Comparison of ENCODE assay signal across 9 cellular contexts in the genomic region with DNA sequence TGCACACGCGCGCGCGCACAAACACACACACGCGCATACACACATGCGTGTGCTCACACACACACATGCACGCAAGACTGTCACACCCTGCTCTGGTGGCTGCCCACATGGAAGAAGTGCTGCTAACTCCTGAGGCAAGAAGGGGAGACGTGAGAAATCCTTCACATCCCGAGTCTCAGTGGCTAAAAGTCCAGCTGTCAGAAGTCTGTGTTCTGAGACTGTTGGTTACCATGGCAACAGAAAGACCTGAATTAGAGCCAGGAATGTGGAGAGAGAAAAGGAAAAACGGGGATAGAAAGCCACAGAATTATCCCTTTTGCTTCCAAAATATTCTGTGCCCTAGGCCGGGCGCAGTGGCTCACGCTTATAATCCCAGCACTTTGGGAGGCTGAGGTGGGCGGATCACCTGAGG.
DNase-seq lines count a peak whose midpoint lies in the region; ATAC-seq and TF ChIP-seq lines count a peak whose summit lies in the region.
"Had no signal": no experiment of that assay in that cellular context is flagged by ENCODE, and none has a peak within 500 bp of the region (broad histone marks: within the 10 kb centered on the region; RNA-seq: fewer than 3 reads in every experiment).

No MANE protein-coding gene starts in this region.

- no peaks in the 10 kb centered on the region for H3K36me3 ChIP-seq in esophagus squamous epithelium
- H3K36me3 ChIP-seq in muscle layer of colon (ENCODE audit: insufficient read depth, low read length): no peaks in the 10 kb centered on the region
- H3K36me3 ChIP-seq in upper lobe of right lung: no peaks in the 10 kb centered on the region

- H3K9me3 ChIP-seq in esophagus squamous epithelium (no peaks in the 10 kb centered on the region), muscle layer of colon (ENCODE audit: low read length) (no peaks in the 10 kb centered on the region), upper lobe of right lung (no peaks in the 10 kb centered on the region)

- no peaks in the 10 kb centered on the region for H3K27me3 ChIP-seq in esophagus squamous epithelium
- no peaks in the 10 kb centered on the region for H3K27me3 ChIP-seq in muscle layer of colon (ENCODE audit: control insufficient read depth in 1 of 2, insufficient read depth in 2 of 2, low read length in 2 of 2)
- no peaks in the 10 kb centered on the region for H3K27me3 ChIP-seq in upper lobe of right lung

- H3K9ac ChIP-seq in muscle layer of colon (ENCODE audit: low read length): no peak overlapping the region

- intact Hi-C loops in esophagus squamous epithelium (cut with DNase I) (no loop called here), upper lobe of right lung (cut with DNase I) (no loop called here)

- DNase-seq in NCI-H748 (lab: John Stamatoyannopoulos, UW; ENCODE audit: unreplicated experiment): peak; percentile 2
- no peak for DNase-seq in NCI-H748 treated with DMSO at 0.1 percent for 48 hours (lab: John Stamatoyannopoulos, UW)
- no peak for DNase-seq in esophagus squamous epithelium (lab: John Stamatoyannopoulos, UW)
- DNase-seq in upper lobe of right lung: no peak
- no peak for DNase-seq in DMS153 treated with DMSO at 0.1 percent for 48 hours (lab: John Stamatoyannopoulos, UW; ENCODE audit: unreplicated experiment)
- DNase-seq in 8988T: no peak

- peaks cover 5 to 62% (median 34%) of the 10 kb centered on the region in 3 donors for H3K4me1 ChIP-seq in esophagus squamous epithelium
- H3K4me1 ChIP-seq in muscle layer of colon (ENCODE audit: insufficient read depth, low read length): peaks cover 13% of the 10 kb centered on the region
- peaks cover 8% of the 10 kb centered on the region for H3K4me1 ChIP-seq in upper lobe of right lung

- no peak for TF ChIP-seq POLR2A in esophagus squamous epithelium (IDR thresholded peaks at IDR 0.05)

- TF ChIP-seq CTCF in esophagus squamous epithelium (IDR thresholded peaks at IDR 0.05): no peak
- TF ChIP-seq CTCF in upper lobe of right lung (IDR thresholded peaks at IDR 0.05): no peak

- H3K4me3 ChIP-seq in esophagus squamous epithelium: no peak overlapping the region
- H3K4me3 ChIP-seq in muscle layer of colon (ENCODE audit: low read depth in 1 of 2, low read length in 2 of 2): no peak overlapping the region
- no peak overlapping the region for H3K4me3 ChIP-seq in upper lobe of right lung

- 56 to 66% methylated on average over 12 to 13 of the region's 16 CpGs for WGBS in esophagus squamous epithelium, 2 donors

- ATAC-seq in upper lobe of right lung (peak; percentile 50), GM18511 (IDR thresholded peaks at IDR 0.05; ENCODE audit: unreplicated experiment) (no peak)

- peak overlapping the region in 3 of 4 donors; percentile 39 to 54 (median 42) for H3K27ac ChIP-seq in esophagus squamous epithelium
- peak overlapping the region; percentile 34 for H3K27ac ChIP-seq in muscle layer of colon (ENCODE audit: low read depth, low read length)
- peak overlapping the region; percentile 48 for H3K27ac ChIP-seq in upper lobe of right lung
- H3K27ac ChIP-seq: C4-2B had no signal
